In the genomic region with DNA sequence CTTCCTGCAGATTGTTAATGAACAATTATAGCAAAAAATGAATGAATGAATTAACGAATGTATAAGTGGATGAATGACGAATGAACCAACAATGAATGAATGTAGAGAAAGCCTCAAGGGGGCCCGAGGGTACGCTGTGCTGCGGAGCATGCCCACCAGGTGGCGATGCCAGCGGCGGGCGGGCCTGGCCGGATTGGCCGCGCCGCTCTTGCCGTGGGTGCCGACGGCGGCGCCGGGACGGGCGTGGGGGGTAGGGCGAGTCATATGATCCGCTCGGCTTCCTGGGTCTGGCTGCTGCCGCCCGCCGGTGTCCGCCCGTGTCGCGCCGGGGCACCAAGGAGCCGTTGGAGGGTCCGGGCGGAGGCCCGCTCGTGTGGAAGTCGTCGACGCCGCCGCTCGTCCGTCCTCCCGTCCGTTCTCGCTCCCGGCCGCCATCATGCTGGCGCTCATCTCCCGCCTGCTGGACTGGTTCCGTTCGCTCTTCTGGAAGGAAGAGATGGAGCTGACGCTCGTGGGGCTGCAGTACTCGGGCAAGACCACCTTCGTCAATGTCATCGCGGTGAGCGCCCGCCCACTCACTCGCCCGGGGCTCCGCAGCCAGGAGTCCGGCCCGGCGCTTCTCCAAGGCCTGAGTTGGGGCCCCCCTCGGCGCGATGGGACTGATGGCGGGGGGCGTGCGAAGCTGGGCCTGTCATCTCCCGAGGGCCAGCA, we compare ENCODE assay signal across 8 cellular contexts.
DNase-seq lines count a peak whose midpoint lies in the region; ATAC-seq and TF ChIP-seq lines count a peak whose summit lies in the region.

A gene (plus strand): TSS at position 263 of the 711 bp plus-strand sequence. CDS start 174 bp downstream, at position 437.

- DNase-seq in DMS79 treated with DMSO at 0.1 percent for 48 hours (lab: John Stamatoyannopoulos, UW) (peak; percentile 28), DMS79 (lab: John Stamatoyannopoulos, UW) (no peak), NCI-H1694 treated with DMSO at 0.1 percent for 48 hours (lab: John Stamatoyannopoulos, UW) (peak; percentile 22), T1000 (lab: John Stamatoyannopoulos, UW) (peak; percentile 87), astrocyte of the hippocampus (ENCODE audit: low read depth, low spot score) (peak; percentile 96), hippocampal formation (lab: John Stamatoyannopoulos, UW) (peak; percentile 70 to 88), retinal pigment epithelial cell (ENCODE audit: low read depth) (peak; percentile 68)

- H3K4me3 ChIP-seq in retinal pigment epithelial cell (ENCODE audit: low read length), result peak within 1 kb of the TSS; percentile 97

- peak; percentile 94 for ATAC-seq in HG02852 (IDR thresholded peaks at IDR 0.05; ENCODE audit: unreplicated experiment)

- peak; percentile 92 for TF ChIP-seq CTCF in retinal pigment epithelial cell (conservative IDR thresholded peaks at IDR 0.05; ENCODE audit: low read depth, low read length)
